Comparison of ENCODE assay signal across 19 cellular contexts in the genomic region with DNA sequence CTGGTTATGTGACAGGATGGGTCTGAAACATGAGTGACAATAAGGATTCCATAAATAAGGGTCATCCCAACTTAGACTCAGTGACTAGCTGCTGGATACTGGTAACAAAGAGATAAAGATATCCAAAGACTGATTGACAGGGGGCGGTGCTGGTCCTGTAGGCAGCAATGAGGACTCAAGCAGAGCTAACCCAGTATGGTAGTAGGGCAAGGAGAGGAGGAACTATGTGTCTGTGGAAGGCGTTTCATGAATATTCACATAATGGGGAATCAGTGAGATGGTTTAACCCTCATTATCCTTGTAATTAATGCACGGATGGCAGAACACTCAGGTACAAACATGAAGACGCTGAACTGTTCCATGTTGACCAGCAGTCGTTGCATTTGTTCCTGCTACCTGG.
A peak's percentile ranks its signal among the peaks of the same experiment; 100 is the strongest.
DNase-seq lines count a peak whose midpoint lies in the region; ATAC-seq and TF ChIP-seq lines count a peak whose summit lies in the region.
"Had no signal": no experiment of that assay in that cellular context is flagged by ENCODE, and none has a peak within 500 bp of the region (broad histone marks: within the 10 kb centered on the region; RNA-seq: fewer than 3 reads in every experiment).

No MANE protein-coding gene starts in this region.

- H3K4me3 ChIP-seq in CD8-positive, alpha-beta memory T cell (ENCODE audit: low read length): no peak overlapping the region
- no peak overlapping the region for H3K4me3 ChIP-seq in neural progenitor cell
- H3K4me3 ChIP-seq: PC-9 had no signal

- no peak overlapping the region for H2AFZ ChIP-seq in neural progenitor cell (replicated peaks)
- H2AFZ ChIP-seq: PC-9 had no signal

- POLR2A ChIA-PET in CD8-positive, alpha-beta memory T cell (lab: Charles Lee): no interaction called here

- no peak for ATAC-seq in activated T-cell treated with anti-CD3 and anti-CD28 coated beads, Interleukin-2, amount 50 U/mL, for 72 hours (replicated peaks in 1 of 2)
- no peak for ATAC-seq in activated T-cell treated with anti-CD3 and anti-CD28 coated beads, Interleukin-2, amount 50 U/mL, for 4 hours
- no peak for ATAC-seq in central memory CD8-positive, alpha-beta T cell (replicated peaks; ENCODE audit: extremely low read depth, poor library complexity, severe bottlenecking)
- ATAC-seq in left colon (no peak), HG02884 (IDR thresholded peaks at IDR 0.05; ENCODE audit: unreplicated experiment) (no peak)

- intact Hi-C loops in left colon (cut with DNase I, micrococcal nuclease): no loop called here

- H3K36me3 ChIP-seq in CD8-positive, alpha-beta memory T cell (ENCODE audit: insufficient read depth, low read length): peaks cover 61% of the 10 kb centered on the region
- H3K36me3 ChIP-seq in neural progenitor cell: peaks cover 24% of the 10 kb centered on the region

- H3K27ac Mint-ChIP-seq in activated T-cell treated with anti-CD3 and anti-CD28 coated beads, Interleukin-2, amount 50 U/mL, for 72 hours: peak overlapping the region; percentile 3
- H3K27ac Mint-ChIP-seq in CD8-positive, alpha-beta memory T cell: peak overlapping the region in 5 of 8 donors; percentile 13 to 77 (median 55)
- peak overlapping the region; percentile 16 for H3K27ac Mint-ChIP-seq in central memory CD8-positive, alpha-beta T cell (ENCODE audit: low read depth)
- H3K27ac Mint-ChIP-seq in neural progenitor cell: no peak overlapping the region

- no peaks in the 10 kb centered on the region for H3K27me3 Mint-ChIP-seq in activated T-cell treated with anti-CD3 and anti-CD28 coated beads, Interleukin-2, amount 50 U/mL, for 72 hours (ENCODE audit: low read depth)
- H3K27me3 Mint-ChIP-seq in activated T-cell treated with anti-CD3 and anti-CD28 coated beads, Interleukin-2, amount 50 U/mL, for 4 hours (ENCODE audit: low read depth): no peaks in the 10 kb centered on the region
- no peaks in the 10 kb centered on the region for H3K27me3 Mint-ChIP-seq in CD8-positive, alpha-beta memory T cell
- H3K27me3 Mint-ChIP-seq in central memory CD8-positive, alpha-beta T cell: no peaks in the 10 kb centered on the region
- H3K27me3 Mint-ChIP-seq in neural progenitor cell (ENCODE audit: insufficient read depth, low read depth): peaks cover 2% of the 10 kb centered on the region

- H3K27ac ChIP-seq in CD8-positive, alpha-beta memory T cell (ENCODE audit: low read depth, low read length): no peak overlapping the region
- H3K27ac ChIP-seq in neural progenitor cell: no peak overlapping the region
- H3K27ac ChIP-seq: PC-9 had no signal

- H3K9me3 ChIP-seq in CD8-positive, alpha-beta memory T cell (ENCODE audit: low read length): no peaks in the 10 kb centered on the region
- no peaks in the 10 kb centered on the region for H3K9me3 ChIP-seq in neural progenitor cell (ENCODE audit: low read depth)

- peaks cover 6% of the 10 kb centered on the region for H3F3A ChIP-seq in neural progenitor cell (ENCODE audit: low read depth)

- H3K9me3 Mint-ChIP-seq in activated T-cell treated with anti-CD3 and anti-CD28 coated beads, Interleukin-2, amount 50 U/mL, for 72 hours: no peaks in the 10 kb centered on the region
- H3K9me3 Mint-ChIP-seq in activated T-cell treated with anti-CD3 and anti-CD28 coated beads, Interleukin-2, amount 50 U/mL, for 4 hours: no peaks in the 10 kb centered on the region
- no peaks in the 10 kb centered on the region for H3K9me3 Mint-ChIP-seq in CD8-positive, alpha-beta memory T cell
- H3K9me3 Mint-ChIP-seq in central memory CD8-positive, alpha-beta T cell: no peaks in the 10 kb centered on the region
- H3K9me3 Mint-ChIP-seq in neural progenitor cell: no peaks in the 10 kb centered on the region

- no peak overlapping the region for H3K9ac ChIP-seq in neural progenitor cell

- H3K4me3 Mint-ChIP-seq in activated T-cell treated with anti-CD3 and anti-CD28 coated beads, Interleukin-2, amount 50 U/mL, for 72 hours: no peak overlapping the region
- H3K4me3 Mint-ChIP-seq in activated T-cell treated with anti-CD3 and anti-CD28 coated beads, Interleukin-2, amount 50 U/mL, for 4 hours: no peak overlapping the region
- H3K4me3 Mint-ChIP-seq in CD8-positive, alpha-beta memory T cell: no peak overlapping the region
- no peak overlapping the region for H3K4me3 Mint-ChIP-seq in central memory CD8-positive, alpha-beta T cell
- H3K4me3 Mint-ChIP-seq in neural progenitor cell: no peak overlapping the region

- H3K79me2 ChIP-seq in neural progenitor cell (ENCODE audit: low read depth): no peaks in the 10 kb centered on the region

- H3K4me1 Mint-ChIP-seq in activated T-cell treated with anti-CD3 and anti-CD28 coated beads, Interleukin-2, amount 50 U/mL, for 72 hours (ENCODE audit: low read depth): peaks cover 11% of the 10 kb centered on the region
- H3K4me1 Mint-ChIP-seq in activated T-cell treated with anti-CD3 and anti-CD28 coated beads, Interleukin-2, amount 50 U/mL, for 4 hours (ENCODE audit: low read depth): peaks cover 22% of the 10 kb centered on the region
- peaks cover 18 to 23% (median 22%) of the 10 kb centered on the region in 3 donors for H3K4me1 Mint-ChIP-seq in CD8-positive, alpha-beta memory T cell
- peaks cover 12% of the 10 kb centered on the region for H3K4me1 Mint-ChIP-seq in central memory CD8-positive, alpha-beta T cell
- peaks cover 9% of the 10 kb centered on the region for H3K4me1 Mint-ChIP-seq in neural progenitor cell

- H3K4me1 ChIP-seq in CD8-positive, alpha-beta memory T cell (ENCODE audit: insufficient read depth, low read length): peaks cover 16% of the 10 kb centered on the region
- H3K4me1 ChIP-seq in neural progenitor cell: peaks cover 4% of the 10 kb centered on the region

- no peaks in the 10 kb centered on the region for H3K27me3 ChIP-seq in CD8-positive, alpha-beta memory T cell (ENCODE audit: insufficient read depth, low read length, poor library complexity, severe bottlenecking)
- no peaks in the 10 kb centered on the region for H3K27me3 ChIP-seq in neural progenitor cell

- no peak for TF ChIP-seq CTCF in neural progenitor cell (IDR thresholded peaks at IDR 0.05)

- H3K36me3 Mint-ChIP-seq in activated T-cell treated with anti-CD3 and anti-CD28 coated beads, Interleukin-2, amount 50 U/mL, for 72 hours (ENCODE audit: insufficient read depth in 2 of 2): peaks cover 18 to 42% of the 10 kb centered on the region in 2 donors
- H3K36me3 Mint-ChIP-seq in activated T-cell treated with anti-CD3 and anti-CD28 coated beads, Interleukin-2, amount 50 U/mL, for 4 hours (ENCODE audit: insufficient read depth): peaks cover 59% of the 10 kb centered on the region
- H3K36me3 Mint-ChIP-seq in CD8-positive, alpha-beta memory T cell: peaks cover 13 to 98% (median 41%) of the 10 kb centered on the region in 3 donors
- H3K36me3 Mint-ChIP-seq in central memory CD8-positive, alpha-beta T cell (ENCODE audit: insufficient read depth): peaks cover 82% of the 10 kb centered on the region
- peaks cover 39% of the 10 kb centered on the region for H3K36me3 Mint-ChIP-seq in neural progenitor cell

- H3K4me2 ChIP-seq in neural progenitor cell: no peak overlapping the region
- H3K4me2 ChIP-seq: PC-9 had no signal

- CTCF ChIA-PET in CD8-positive, alpha-beta memory T cell (lab: Charles Lee): interaction anchor here (0.7 to 2.7 kb wide), 4 partner anchors 62 to 98 kb away, joined by 3 to 8 read pairs (median 4); no protein-coding TSS in a partner anchor

- peaks cover 4% of the 10 kb centered on the region for H4K20me1 ChIP-seq in neural progenitor cell (ENCODE audit: low read depth)

- no peak for DNase-seq in activated T-cell treated with anti-CD3 and anti-CD28 coated beads, Interleukin-2, amount 50 U/mL, for 72 hours
- DNase-seq in activated T-cell treated with anti-CD3 and anti-CD28 coated beads, Interleukin-2, amount 50 U/mL, for 4 hours: no peak
- no peak for DNase-seq in CD8-positive, alpha-beta memory T cell
- no peak for DNase-seq in central memory CD8-positive, alpha-beta T cell (ENCODE audit: low spot score in 2 of 2)
- DNase-seq in neural progenitor cell (ENCODE audit: low spot score) (peak; percentile 15), left colon (no peak), midbrain (lab: John Stamatoyannopoulos, UW) (no peak)
- DNase-seq: 8988T, C1 segment of cervical spinal cord, COR-L47, DMS53, HCEC 1CT, NCI-H1092, NCI-H1694, NCI-H2107, NCI-H226, NCI-H526 treated with DMSO at 0.1 percent for 48 hours, PC-9 had no signal
